Comparison of ENCODE assay signal across 18 cellular contexts in genomic region chr4:162229670-162230069, GRCh38.
"Had no signal": no experiment of that assay in that cellular context is flagged by ENCODE, and none has a peak within 500 bp of the region (broad histone marks: within the 10 kb centered on the region; RNA-seq: fewer than 3 reads in every experiment).

No MANE protein-coding gene starts in this region.

- H3K4me3 ChIP-seq: coronary artery, gastroesophageal sphincter, neural progenitor cell, right atrium auricular region, skin epidermis, stomach, thoracic aorta, uterus had no signal

- ATAC-seq: gastroesophageal sphincter, T-helper 17 cell had no signal

- H3K27me3 ChIP-seq: gastroesophageal sphincter, neural progenitor cell, right atrium auricular region, stomach, uterus had no signal

- H3K9me3 Mint-ChIP-seq: activated CD4-positive, alpha-beta T cell treated with anti-CD3 and anti-CD28 coated beads, Interleukin-2, amount 10 ng/mL, durations not matched to agents 7 days and 5 days had no signal

- H3K27ac Mint-ChIP-seq: activated CD4-positive, alpha-beta T cell treated with anti-CD3 and anti-CD28 coated beads, Interleukin-2, amount 10 ng/mL, durations not matched to agents 7 days and 5 days; activated naive CD8-positive, alpha-beta T cell treated with anti-CD3 and anti-CD28 coated beads for 36 hours; activated T-cell treated with anti-CD3 and anti-CD28 coated beads, Interleukin-2, amount 50 U/mL, for 24 hours; neural progenitor cell; T-helper 17 cell had no signal

- H3K4me1 ChIP-seq: gastroesophageal sphincter, neural progenitor cell, parathyroid adenoma, right atrium auricular region, stomach, uterus had no signal

- H3K4me1 Mint-ChIP-seq: activated CD4-positive, alpha-beta T cell treated with anti-CD3 and anti-CD28 coated beads, Interleukin-2, amount 10 ng/mL, durations not matched to agents 7 days and 5 days; activated naive CD8-positive, alpha-beta T cell treated with anti-CD3 and anti-CD28 coated beads for 36 hours; T-helper 17 cell had no signal

- H3K27me3 Mint-ChIP-seq: activated CD4-positive, alpha-beta T cell treated with anti-CD3 and anti-CD28 coated beads, Interleukin-2, amount 10 ng/mL, durations not matched to agents 7 days and 5 days; activated naive CD8-positive, alpha-beta T cell treated with anti-CD3 and anti-CD28 coated beads for 36 hours; activated T-cell treated with anti-CD3 and anti-CD28 coated beads, Interleukin-2, amount 50 U/mL, for 24 hours; T-helper 17 cell had no signal

- H3K4me3 Mint-ChIP-seq: activated CD4-positive, alpha-beta T cell treated with anti-CD3 and anti-CD28 coated beads, Interleukin-2, amount 10 ng/mL, durations not matched to agents 7 days and 5 days; activated naive CD8-positive, alpha-beta T cell treated with anti-CD3 and anti-CD28 coated beads for 36 hours; activated T-cell treated with anti-CD3 and anti-CD28 coated beads, Interleukin-2, amount 50 U/mL, for 24 hours; neural progenitor cell; T-helper 17 cell had no signal

- H3K27ac ChIP-seq: coronary artery, gastroesophageal sphincter, neural progenitor cell, parathyroid adenoma, right atrium auricular region, skin epidermis, stomach, thoracic aorta, uterus had no signal

- H3K36me3 Mint-ChIP-seq: activated naive CD8-positive, alpha-beta T cell treated with anti-CD3 and anti-CD28 coated beads for 36 hours; neural progenitor cell had no signal

- H3K36me3 ChIP-seq: gastroesophageal sphincter, neural progenitor cell, right atrium auricular region, stomach, thoracic aorta, uterus had no signal

- H3K9me3 ChIP-seq: right atrium auricular region, stomach, thoracic aorta, uterus had no signal

- DNase-seq: activated CD4-positive, alpha-beta T cell treated with anti-CD3 and anti-CD28 coated beads, Interleukin-2, amount 10 ng/mL, durations not matched to agents 7 days and 5 days; activated CD4-positive, CD25-positive, alpha-beta regulatory T cell; activated gamma-delta T cell; activated naive CD8-positive, alpha-beta T cell treated with anti-CD3 and anti-CD28 coated beads for 36 hours; activated T-cell treated with anti-CD3 and anti-CD28 coated beads, Interleukin-2, amount 50 U/mL, for 24 hours; aorta; effector CD4-positive, alpha-beta T cell; midbrain; stomach; T-helper 17 cell; uterus had no signal
